ENCODE assay signal across 17 cellular contexts in genomic region chr5:586751-587285, GRCh38. TPM values are rescaled to one million over a fixed set of nuclear protein-coding genes. Genes with fewer than 3 reads are reported as not detected.
DNase-seq lines count a peak whose midpoint lies in the region; ATAC-seq and TF ChIP-seq lines count a peak whose summit lies in the region.
"Had no signal": no experiment of that assay in that cellular context is flagged by ENCODE, and none has a peak within 500 bp of the region (broad histone marks: within the 10 kb centered on the region; RNA-seq: fewer than 3 reads in every experiment).

No MANE protein-coding gene starts in this region.

- CTCF ChIA-PET in HCT116 (lab: Charles Lee) = no interaction called here

- no peak overlapping the region for H2AFZ ChIP-seq in HCT116 (ENCODE audit: low read depth, low read length, poor library complexity, severe bottlenecking)

- no peak overlapping the region for H3K9ac ChIP-seq in HCT116 (ENCODE audit: low read length)

- H3K27ac ChIP-seq in 22Rv1 (no peak overlapping the region), HCT116 (ENCODE audit: low read depth, low read length) (no peak overlapping the region), WERI-Rb-1 (no peak overlapping the region)
- H3K27ac ChIP-seq: gastrocnemius medialis, left lung had no signal

- H3K4me1 ChIP-seq in HCT116 (ENCODE audit: control insufficient read depth in 1 of 2, insufficient read depth in 2 of 2, low read length in 2 of 2) = peaks cover 0 to 2% of the 10 kb centered on the region in 2 experiments; a peak in 1 of 4 replicates
- H3K4me1 ChIP-seq: gastrocnemius medialis, left lung had no signal

- H3K9me3 ChIP-seq in HCT116 (ENCODE audit: control insufficient read depth in 1 of 2, insufficient read depth in 1 of 2, low read depth in 1 of 2, low read length in 2 of 2) = no peaks in the 10 kb centered on the region
- peaks cover 11% of the 10 kb centered on the region for H3K9me3 ChIP-seq in WERI-Rb-1 (ENCODE audit: severe bottlenecking)
- H3K9me3 ChIP-seq: gastrocnemius medialis, left lung had no signal

- POLR2A ChIA-PET in HCT116 (lab: Charles Lee) = no interaction called here
- POLR2A ChIA-PET in naive thymus-derived CD8-positive, alpha-beta T cell (lab: Charles Lee) = no interaction called here

- no peaks in the 10 kb centered on the region for H4K20me1 ChIP-seq in HCT116 (ENCODE audit: insufficient read depth)

- H3K4me2 ChIP-seq in HCT116 (ENCODE audit: low read length) = no peak overlapping the region

- peaks cover 8 to 49% (median 34%) of the 10 kb centered on the region in 5 donors for H3K27me3 Mint-ChIP-seq in naive thymus-derived CD8-positive, alpha-beta T cell

- peak; percentile 72 for ATAC-seq in HCT116
- no peak for ATAC-seq in naive thymus-derived CD8-positive, alpha-beta T cell
- ATAC-seq: activated CD8-positive, alpha-beta T cell treated with anti-CD3 and anti-CD28 coated beads, Interleukin-2, amount 10 ng/mL, durations not matched to agents 7 days and 5 days; activated T-helper 17 cell treated with anti-CD3 and anti-CD28 coated beads, Interleukin-2, amount 50 U/mL, for 72 hours; gastrocnemius medialis; left lung had no signal

- TF ChIP-seq CTCF in 22Rv1 (IDR thresholded peaks at IDR 0.05) = 0 out of 2 replicates have a peak, but pooled peaks have one; percentile 11
- TF ChIP-seq CTCF in HCT116 (IDR thresholded peaks at IDR 0.05 in 2 of 3, conservative IDR thresholded peaks at IDR 0.05 in 1 of 3; ENCODE audit: borderline replicate concordance in 1 of 3, insufficient read depth in 1 of 3, low read depth in 2 of 3, low read length in 2 of 3) = peak in 2 of 3 experiments; percentile 37 to 47; a peak in 3 of 6 replicates
- peak; percentile 17; the same call in 1 of the 2 replicates for TF ChIP-seq CTCF in WERI-Rb-1 (IDR thresholded peaks at IDR 0.05; ENCODE audit: low read depth, low read length)

- peaks cover 3% of the 10 kb centered on the region; the same call in 1 of the 2 replicates for H3K27me3 ChIP-seq in HCT116 (ENCODE audit: insufficient read depth, low read length)
- peaks cover 59% of the 10 kb centered on the region for H3K27me3 ChIP-seq in WERI-Rb-1 (ENCODE audit: insufficient read depth, low read depth, severe bottlenecking)

- no peaks in the 10 kb centered on the region for H3K9me2 ChIP-seq in HCT116 (ENCODE audit: insufficient read depth)

- no peak for TF ChIP-seq POLR2A in HCT116 (IDR thresholded peaks at IDR 0.05; ENCODE audit: borderline replicate concordance, extremely low read depth, insufficient read depth, insufficient read length)

- TF ChIP-seq RAD21 in HCT116 (IDR thresholded peaks at IDR 0.05; ENCODE audit: low read depth) = no peak

- H3K36me3 Mint-ChIP-seq in naive thymus-derived CD8-positive, alpha-beta T cell = no peaks in the 10 kb centered on the region

- H3K79me2 ChIP-seq in HCT116 (ENCODE audit: insufficient read depth, low read length) = no peaks in the 10 kb centered on the region

- peaks cover 0 to 4% (median 0%) of the 10 kb centered on the region in 4 donors for H3K4me1 Mint-ChIP-seq in naive thymus-derived CD8-positive, alpha-beta T cell
- H3K4me1 Mint-ChIP-seq: activated T-helper 17 cell treated with anti-CD3 and anti-CD28 coated beads, Interleukin-2, amount 50 U/mL, for 72 hours had no signal

- H3K4me3 ChIP-seq in HCT116 (replicated peaks in 1 of 2; ENCODE audit: low read depth in 1 of 2, low read length in 2 of 2) = no peak overlapping the region
- H3K4me3 ChIP-seq in WERI-Rb-1 (ENCODE audit: low read depth, low read length) = no peak overlapping the region
- H3K4me3 ChIP-seq: gastrocnemius medialis, left lung had no signal

- DNase-seq in HCT116 (ENCODE audit: low read depth, low spot score) = no peak
- no peak for DNase-seq in WERI-Rb-1
- DNase-seq in mesenteric fat pad (ENCODE audit: low spot score) = peak; percentile 82
- no peak for DNase-seq in superior temporal gyrus (ENCODE audit: extremely low spot score)
- DNase-seq in MV-4-11 (lab: John Stamatoyannopoulos, UW) = no peak
- DNase-seq in naive thymus-derived CD8-positive, alpha-beta T cell = no peak
- no peak for DNase-seq in dedifferentiated amniotic fluid mesenchymal stem cell (ENCODE audit: extremely low spot score)
- DNase-seq: activated CD8-positive, alpha-beta T cell treated with anti-CD3 and anti-CD28 coated beads, Interleukin-2, amount 10 ng/mL, durations not matched to agents 7 days and 5 days; gastrocnemius medialis; GDM1; left lung; NCI-H2029 treated with DMSO at 0.1 percent for 48 hours; NCI-H526 had no signal

- H3K4me3 Mint-ChIP-seq in naive thymus-derived CD8-positive, alpha-beta T cell = no peak overlapping the region
- H3K4me3 Mint-ChIP-seq: activated CD8-positive, alpha-beta T cell treated with anti-CD3 and anti-CD28 coated beads, Interleukin-2, amount 10 ng/mL, durations not matched to agents 7 days and 5 days; activated T-helper 17 cell treated with anti-CD3 and anti-CD28 coated beads, Interleukin-2, amount 50 U/mL, for 72 hours; central memory CD8-positive, alpha-beta T cell; stimulated activated naive CD8-positive, alpha-beta T cell treated with anti-CD3 and anti-CD28 coated beads, Interleukin-15, Interleukin-2, amounts not matched to agents 100 ng/mL and 50 ng/mL, for 24 hours had no signal

- no TSS peak for BruUV-seq in HCT116 (replicated peaks; lab: Mats Ljungman, UMichigan)

- RAD21 ChIA-PET in HCT116 (lab: Charles Lee; ENCODE audit: low non-redundant PET in 1 of 2, low total read pairs in 2 of 2, uncharacterized antibody in 2 of 2, unreplicated experiment in 2 of 2) = no interaction called here

- H3K27ac Mint-ChIP-seq in naive thymus-derived CD8-positive, alpha-beta T cell = no peak overlapping the region
- H3K27ac Mint-ChIP-seq: activated CD8-positive, alpha-beta T cell treated with anti-CD3 and anti-CD28 coated beads, Interleukin-2, amount 10 ng/mL, durations not matched to agents 7 days and 5 days; activated T-helper 17 cell treated with anti-CD3 and anti-CD28 coated beads, Interleukin-2, amount 50 U/mL, for 72 hours; stimulated activated naive CD8-positive, alpha-beta T cell treated with anti-CD3 and anti-CD28 coated beads, Interleukin-15, Interleukin-2, amounts not matched to agents 100 ng/mL and 50 ng/mL, for 24 hours had no signal

- H3K36me3 ChIP-seq in HCT116 (ENCODE audit: control insufficient read depth in 1 of 2, insufficient read depth in 2 of 2, low read length in 2 of 2) (no peaks in the 10 kb centered on the region), WERI-Rb-1 (no peaks in the 10 kb centered on the region)
- H3K36me3 ChIP-seq: gastrocnemius medialis, left lung had no signal

- peaks cover 0 to 5% (median 0%) of the 10 kb centered on the region in 9 donors for H3K9me3 Mint-ChIP-seq in naive thymus-derived CD8-positive, alpha-beta T cell
- H3K9me3 Mint-ChIP-seq: activated T-helper 17 cell treated with anti-CD3 and anti-CD28 coated beads, Interleukin-2, amount 50 U/mL, for 72 hours; central memory CD8-positive, alpha-beta T cell had no signal

- intact Hi-C loops in HCT116 (cut with micrococcal nuclease) = no loop called here

TF ChIP-seq in HCT116, 20 proteins besides CTCF, POLR2A, EP300 and RAD21:
- no peak for TF ChIP-seq ZFX (IDR thresholded peaks at IDR 0.05)
- no peak for TF ChIP-seq POLR2AphosphoS5 (IDR thresholded peaks at IDR 0.05; ENCODE audit: low read depth, low read length)
TF ChIP-seq in HCT116: peak in this region for 0.

RNA-seq across cellular contexts. Expression of gene CEP72, which starts 25.3 kb away (rescaled TPM):
- total RNA-seq in HCT116 (2021; ENCODE audit: unreplicated experiment) (25.6 TPM), mesenteric fat pad (2.0 TPM)
- 12.9 and 13.5 TPM in 2 replicates for polyA plus RNA-seq in HCT116 (2012)
- 10 to 100 TPM; 27.5 to 28.8 TPM for total RNA-seq in naive thymus-derived CD8-positive, alpha-beta T cell
- polyA plus RNA-seq in naive thymus-derived CD8-positive, alpha-beta T cell = 1 to 10 TPM; 2.8 to 6.4 (median 4.1) TPM
